ENCODE assay signal across 15 cellular contexts in genomic region chr10:44382131-44382858, GRCh38. TPM values are rescaled to one million over a fixed set of nuclear protein-coding genes. Genes with fewer than 3 reads are reported as not detected.
DNase-seq lines count a peak whose midpoint lies in the region; ATAC-seq and TF ChIP-seq lines count a peak whose summit lies in the region.
"Had no signal": no experiment of that assay in that cellular context is flagged by ENCODE, and none has a peak within 500 bp of the region (broad histone marks: within the 10 kb centered on the region; RNA-seq: fewer than 3 reads in every experiment).

No MANE protein-coding gene starts in this region.

- H3K9ac ChIP-seq in GM23248 (peak overlapping the region; percentile 80), skeletal muscle satellite cell (ENCODE audit: low read depth, low read length) (no peak overlapping the region)

- DNase-seq in GM23248 (peak; percentile 73), islet precursor cell (peak; percentile 82), DMS79 (lab: John Stamatoyannopoulos, UW) (no peak), ecto neural progenitor cell (ENCODE audit: low spot score) (no peak)
- DNase-seq: hippocampal formation, NCI-H2029 had no signal

- H3K9me3 ChIP-seq in GM23248 (ENCODE audit: low read depth) (no peaks in the 10 kb centered on the region), skeletal muscle satellite cell (replicated peaks; ENCODE audit: low read length) (no peaks in the 10 kb centered on the region)
- H3K9me3 ChIP-seq: neutrophil had no signal

- H3K4me1 ChIP-seq in GM23248 (ENCODE audit: insufficient read depth) (peaks cover 9% of the 10 kb centered on the region), skeletal muscle satellite cell (ENCODE audit: control insufficient read depth, insufficient read depth, low read length) (peaks cover 17% of the 10 kb centered on the region)

- no peaks in the 10 kb centered on the region for H3K36me3 Mint-ChIP-seq in brain

- peak overlapping the region in 3 of 5 experiments; percentile 37 to 90 (median 70) for H3K27ac Mint-ChIP-seq in brain
- H3K27ac Mint-ChIP-seq: activated T-helper 17 cell treated with anti-CD3 and anti-CD28 coated beads, Interleukin-2, amount 50 U/mL, for 72 hours; dendritic cell treated with granulocyte-macrophage colony-stimulating factor and Interleukin-4, amounts not matched to agents 40 ng/mL and 50 ng/mL, for 4 days had no signal

- peaks cover 0 to 4% (median 0%) of the 10 kb centered on the region in 5 experiments for H3K9me3 Mint-ChIP-seq in brain
- H3K9me3 Mint-ChIP-seq: activated T-helper 17 cell treated with anti-CD3 and anti-CD28 coated beads, Interleukin-2, amount 50 U/mL, for 72 hours; dendritic cell treated with granulocyte-macrophage colony-stimulating factor and Interleukin-4, amounts not matched to agents 40 ng/mL and 50 ng/mL, for 4 days had no signal

- WGBS in GM23248 (ENCODE audit: low coverage in 1 of 2, low lambda C conversion rate in 2 of 2, missing lambda C conversion rate in 2 of 2), 2 experiments = 9 to 13% methylated on average over 7 to 10 of the region's 10 CpGs

- peak overlapping the region; percentile 80 for H2AFZ ChIP-seq in GM23248

- H3K4me3 Mint-ChIP-seq in brain = peak overlapping the region in 4 of 5 experiments; percentile 79 to 89 (median 84)
- H3K4me3 Mint-ChIP-seq: activated T-helper 17 cell treated with anti-CD3 and anti-CD28 coated beads, Interleukin-2, amount 50 U/mL, for 72 hours; dendritic cell treated with granulocyte-macrophage colony-stimulating factor and Interleukin-4, amounts not matched to agents 40 ng/mL and 50 ng/mL, for 4 days had no signal

- H3K27me3 ChIP-seq in GM23248 (replicated peaks; ENCODE audit: insufficient read depth) = no peaks in the 10 kb centered on the region
- peaks cover 18% of the 10 kb centered on the region for H3K27me3 ChIP-seq in skeletal muscle satellite cell (ENCODE audit: control insufficient read depth, insufficient read depth, low read length)

- peaks cover 42% of the 10 kb centered on the region for H3K4me1 Mint-ChIP-seq in brain
- H3K4me1 Mint-ChIP-seq: activated T-helper 17 cell treated with anti-CD3 and anti-CD28 coated beads, Interleukin-2, amount 50 U/mL, for 72 hours had no signal

- H3F3A ChIP-seq in GM23248 (ENCODE audit: insufficient read depth) = peaks cover 31% of the 10 kb centered on the region

- no peak for ATAC-seq in HG02885 (IDR thresholded peaks at IDR 0.05; ENCODE audit: poor library complexity, unreplicated experiment)
- ATAC-seq in HG02884 (IDR thresholded peaks at IDR 0.05; ENCODE audit: unreplicated experiment) = no peak
- ATAC-seq: activated T-helper 17 cell treated with anti-CD3 and anti-CD28 coated beads, Interleukin-2, amount 50 U/mL, for 72 hours; Panc1 had no signal

- H3K36me3 ChIP-seq in GM23248 (ENCODE audit: low read depth) (peaks cover 24% of the 10 kb centered on the region), skeletal muscle satellite cell (ENCODE audit: insufficient read depth, low read length) (no peaks in the 10 kb centered on the region)
- H3K36me3 ChIP-seq: neutrophil had no signal

- no peak for TF ChIP-seq CTCF in brain (conservative IDR thresholded peaks at IDR 0.05)

- in situ Hi-C loops in GM23248 (cut with MboI) = loop anchor here (5.0 to 10.0 kb wide), 4 partner anchors 197 to 710 kb away; no protein-coding TSS in a partner anchor

- H3K4me2 ChIP-seq in GM23248 (ENCODE audit: unreplicated experiment) (peak overlapping the region; percentile 97), skeletal muscle satellite cell (ENCODE audit: low read length) (peak overlapping the region; percentile 94)

- peaks cover 47% of the 10 kb centered on the region for H3K27me3 Mint-ChIP-seq in brain

- H3K79me2 ChIP-seq in GM23248 (ENCODE audit: insufficient read depth) = peaks cover 79% of the 10 kb centered on the region

- peak overlapping the region; percentile 45; the same call in 1 of the 2 replicates for H3K27ac ChIP-seq in GM23248
- H3K27ac ChIP-seq: neutrophil had no signal

- H4K20me1 ChIP-seq in GM23248 (ENCODE audit: insufficient read depth) = no peaks in the 10 kb centered on the region

- H3K4me3 ChIP-seq in GM23248 (peak overlapping the region; percentile 83), skeletal muscle satellite cell (ENCODE audit: low read length) (peak overlapping the region; percentile 76)

- H3K9me2 ChIP-seq in GM23248 (ENCODE audit: insufficient read depth) = no peaks in the 10 kb centered on the region

RNA-seq across cellular contexts. Expression of gene CXCL12, which starts 2.6 kb away (rescaled TPM):
- 341 and 364 TPM in 2 replicates for total RNA-seq in GM23248 (2014; rRNA removed; shearing (Covaris generic))
- polyA plus RNA-seq in GM23248 (2016; fragmentation: Nextera tagmentation; extraction: Ambion mirVana) = 609 and 636 TPM in 2 replicates
- 11.5 TPM for polyA plus RNA-seq in brain (ENCODE audit: insufficient read depth, low read depth, low replicate concordance)
- 0.76 and 1.5 TPM in 2 replicates for total RNA-seq in skeletal muscle satellite cell (2012; rRNA removed)
- total RNA-seq: HT1080 had no signal

Comparison
In these comparisons a context has a peak if more than half of its experiments do, and no peak if none do; other contexts are left out.
1. DNase-seq: peak in GM23248 (single experiment) and islet precursor cell (single experiment); none in DMS79 (single experiment) and ecto neural progenitor cell (single experiment).
2. RNA of gene CXCL12, which starts 2.6 kb away (polyA plus RNA-seq): 609 to 636 TPM in GM23248; 11.5 TPM in brain (single experiment); every median in the first group is over 10 times any median in the second.